ENCODE assay signal across 17 cellular contexts in the genomic region with DNA sequence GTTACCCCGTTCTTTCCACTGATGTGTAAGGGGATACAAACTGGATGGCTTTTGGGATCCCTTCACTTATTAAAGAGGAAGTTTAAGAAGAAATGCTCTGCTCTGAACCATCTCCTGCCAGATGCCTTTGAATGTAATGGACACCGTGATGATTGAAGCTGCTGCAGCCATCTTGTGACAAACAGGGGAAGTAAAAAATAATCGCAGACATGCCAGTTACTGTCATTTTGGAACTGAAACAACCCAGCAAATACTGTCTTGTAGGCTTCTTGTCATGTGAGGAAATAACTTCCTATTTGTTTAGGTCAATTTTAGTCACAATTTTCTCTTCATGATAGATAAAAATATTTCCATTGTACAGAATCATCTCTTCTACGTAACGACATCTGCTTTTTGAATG.
DNase-seq lines count a peak whose midpoint lies in the region; ATAC-seq and TF ChIP-seq lines count a peak whose summit lies in the region.
"Had no signal": no experiment of that assay in that cellular context is flagged by ENCODE, and none has a peak within 500 bp of the region (broad histone marks: within the 10 kb centered on the region; RNA-seq: fewer than 3 reads in every experiment).

No MANE protein-coding gene starts in this region.

- DNase-seq in MV-4-11 (lab: John Stamatoyannopoulos, UW): peak; percentile 27
- no peak for DNase-seq in lower leg skin (ENCODE audit: low spot score in 2 of 2)
- DNase-seq in NCI-H2227 (lab: John Stamatoyannopoulos, UW; ENCODE audit: unreplicated experiment): no peak
- DNase-seq in NCI-H524 treated with DMSO at 0.1 percent for 48 hours (lab: John Stamatoyannopoulos, UW): no peak
- DNase-seq: activated CD4-positive, alpha-beta T cell treated with anti-CD3 and anti-CD28 coated beads, Interleukin-2, amount 50 U/mL, for 1 hour; activated T-cell treated with anti-CD3 and anti-CD28 coated beads, Interleukin-2, amount 50 U/mL, for 4 hours; effector CD8-positive, alpha-beta T cell; left colon; NCI-H1694; RPMI8226; spleen; T1000 had no signal

- ATAC-seq in GM18519 (IDR thresholded peaks at IDR 0.05; ENCODE audit: low FRiP score, unreplicated experiment): peak; percentile 86
- ATAC-seq in GM21367 (IDR thresholded peaks at IDR 0.05; ENCODE audit: unreplicated experiment): peak; percentile 76
- peak; percentile 71 for ATAC-seq in HG02973 (IDR thresholded peaks at IDR 0.05; ENCODE audit: unreplicated experiment)
- ATAC-seq in HG03097 (IDR thresholded peaks at IDR 0.05; ENCODE audit: low FRiP score, unreplicated experiment): no peak
- ATAC-seq: activated T-cell treated with anti-CD3 and anti-CD28 coated beads, Interleukin-2, amount 50 U/mL, for 4 hours; left colon had no signal

- no peak for TF ChIP-seq CTCF in lower leg skin (IDR thresholded peaks at IDR 0.05)

- 90 to 93% methylated on average over 5 of the region's 5 CpGs for WGBS in lower leg skin, 2 donors

- intact Hi-C loops in lower leg skin (cut with DNase I; ENCODE audit: low total_unique reads): no loop called here

- no peak for TF ChIP-seq POLR2A in lower leg skin (IDR thresholded peaks at IDR 0.05)

- H3K4me3 ChIP-seq in lower leg skin (ENCODE audit: low read depth, poor library complexity, severe bottlenecking): no peak overlapping the region
- H3K4me3 ChIP-seq: cardiac muscle cell, spleen had no signal
